13 cellular contexts compared by ENCODE assay signal in the genomic region with DNA sequence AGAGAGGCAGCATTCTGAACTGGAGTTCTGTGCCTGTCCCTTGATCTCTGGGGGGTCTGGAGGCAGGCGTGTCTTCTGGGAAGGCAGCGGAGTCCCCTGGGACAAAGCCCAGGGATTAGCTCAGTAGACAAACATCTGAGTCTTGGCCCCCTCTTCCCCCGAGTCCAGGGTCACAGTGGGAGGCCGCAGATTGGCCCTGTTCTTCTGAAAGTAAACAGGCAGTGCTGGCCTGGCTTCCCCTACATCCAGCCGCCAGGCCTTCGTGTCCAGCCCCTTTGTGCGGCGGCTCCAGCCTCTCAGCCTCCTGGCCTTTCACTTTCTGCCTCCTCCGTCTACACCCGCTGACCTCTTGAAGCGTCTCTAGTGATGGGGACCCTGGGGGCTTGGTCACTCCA. TPM values are rescaled to one million over a fixed set of nuclear protein-coding genes. Genes with fewer than 3 reads are reported as not detected.
A peak's percentile ranks its signal among the peaks of the same experiment; 100 is the strongest.
DNase-seq lines count a peak whose midpoint lies in the region; ATAC-seq and TF ChIP-seq lines count a peak whose summit lies in the region.
"Had no signal": no experiment of that assay in that cellular context is flagged by ENCODE, and none has a peak within 500 bp of the region (broad histone marks: within the 10 kb centered on the region; RNA-seq: fewer than 3 reads in every experiment).

No MANE protein-coding gene starts in this region.

- H3K9me3 ChIP-seq in mesenchymal stem cell (ENCODE audit: control insufficient read depth, low read length) (no peaks in the 10 kb centered on the region), upper lobe of right lung (no peaks in the 10 kb centered on the region)

- H3K27me3 ChIP-seq in mesenchymal stem cell (ENCODE audit: control insufficient read depth in 1 of 2, insufficient read depth in 1 of 2, low read length in 2 of 2) (peaks cover 0 to 9% of the 10 kb centered on the region in 2 experiments), upper lobe of right lung (no peaks in the 10 kb centered on the region)
- H3K27me3 ChIP-seq: dorsolateral prefrontal cortex had no signal

- H3K27ac ChIP-seq in mesenchymal stem cell (ENCODE audit: low read length, poor library complexity, severe bottlenecking) = peak overlapping the region; percentile 54
- peak overlapping the region; percentile 55 for H3K27ac ChIP-seq in upper lobe of right lung
- H3K27ac ChIP-seq: KMS-11 had no signal

- no peak overlapping the region for H2BK15ac ChIP-seq in mesenchymal stem cell (ENCODE audit: low read depth, poor library complexity, severe bottlenecking)

- no peak overlapping the region for H3K23ac ChIP-seq in mesenchymal stem cell (ENCODE audit: low read length in 2 of 2)

- intact Hi-C loops in upper lobe of right lung (cut with DNase I) = no loop called here

- H3K14ac ChIP-seq in mesenchymal stem cell (ENCODE audit: low read length in 2 of 2) = no peak overlapping the region

- DNase-seq in choroid plexus epithelial cell (ENCODE audit: low read depth) (peak; percentile 96), mesenchymal stem cell (peak; percentile 64), upper lobe of right lung (no peak), ACHN (no peak)
- DNase-seq in stimulated activated CD4-positive, alpha-beta T cell treated with anti-CD3 and anti-CD28 coated beads, Interleukin-15, amount 100 ng/mL, for 24 hours = no peak
- DNase-seq: activated B cell treated with CpG ODN at 0.5 μM for 24 hours; DMS 273 treated with DMSO at 0.1 percent for 48 hours; naive thymus-derived CD8-positive, alpha-beta T cell had no signal

- no peak overlapping the region for H4K8ac ChIP-seq in mesenchymal stem cell (ENCODE audit: low read length)

- no peak overlapping the region for H2AK5ac ChIP-seq in mesenchymal stem cell (ENCODE audit: low read length, severe bottlenecking)

- H3K4me3 ChIP-seq in choroid plexus epithelial cell (ENCODE audit: low read depth, low read length) (no peak overlapping the region), mesenchymal stem cell (ENCODE audit: insufficient read depth in 1 of 2, low read depth in 1 of 2, low read length in 2 of 2) (no peak overlapping the region), upper lobe of right lung (no peak overlapping the region)
- H3K4me3 ChIP-seq: dorsolateral prefrontal cortex had no signal

- 8% methylated on average over 8 of the region's 11 CpGs for WGBS in mesenchymal stem cell

- ATAC-seq in upper lobe of right lung (peak; percentile 42), GM21529 (IDR thresholded peaks at IDR 0.05; ENCODE audit: unreplicated experiment) (no peak)
- ATAC-seq: naive thymus-derived CD8-positive, alpha-beta T cell had no signal

- TF ChIP-seq RAD21 in Ishikawa (IDR thresholded peaks at IDR 0.05; ENCODE audit: low read depth) = no peak

- no peak overlapping the region for H3K18ac ChIP-seq in mesenchymal stem cell (ENCODE audit: low read depth in 1 of 2, low read length in 2 of 2)

- TF ChIP-seq CTCF in choroid plexus epithelial cell (conservative IDR thresholded peaks at IDR 0.05; ENCODE audit: low read depth, low read length) (no peak), upper lobe of right lung (IDR thresholded peaks at IDR 0.05) (no peak)

- H2AFZ ChIP-seq in mesenchymal stem cell (ENCODE audit: low read depth, low read length) = no peak overlapping the region

- H2BK5ac ChIP-seq in mesenchymal stem cell (ENCODE audit: low read depth, low read length, poor library complexity, severe bottlenecking) = no peak overlapping the region

- H2BK12ac ChIP-seq in mesenchymal stem cell (ENCODE audit: low read length in 2 of 2) = no peak overlapping the region

- H3K36me3 ChIP-seq in mesenchymal stem cell (ENCODE audit: control insufficient read depth in 1 of 2, insufficient read depth in 2 of 2, low read depth in 1 of 2, low read length in 2 of 2) (no peaks in the 10 kb centered on the region), upper lobe of right lung (no peaks in the 10 kb centered on the region)

- H3K9ac ChIP-seq in mesenchymal stem cell (ENCODE audit: low read length) = no peak overlapping the region
- H3K9ac ChIP-seq: KMS-11 had no signal

- H3K4ac ChIP-seq in mesenchymal stem cell (ENCODE audit: low read depth in 1 of 2, low read length in 2 of 2) = no peak overlapping the region

- peak overlapping the region; percentile 14 for H3K4me2 ChIP-seq in mesenchymal stem cell (ENCODE audit: low read length, poor library complexity, severe bottlenecking)
- H3K4me2 ChIP-seq: KMS-11 had no signal

- H3K4me1 ChIP-seq in mesenchymal stem cell (ENCODE audit: control insufficient read depth, insufficient read depth, low read depth, low read length) (peaks cover 9% of the 10 kb centered on the region), upper lobe of right lung (no peaks in the 10 kb centered on the region)

- no peak overlapping the region for H2BK120ac ChIP-seq in mesenchymal stem cell (ENCODE audit: low read depth, low read length)

- in situ Hi-C loops in ACHN (cut with HindIII; ENCODE audit: low pct_ligation_motif_present, low pct_unique_long_range_greater_than_20kb, low sequenced_read_pairs) = no loop called here

- H3K79me1 ChIP-seq in mesenchymal stem cell (replicated peaks; ENCODE audit: low read length, poor library complexity, severe bottlenecking) = no peaks in the 10 kb centered on the region

- H4K91ac ChIP-seq in mesenchymal stem cell (ENCODE audit: low read length) = no peak overlapping the region

- no peak for TF ChIP-seq EP300 in Ishikawa (IDR thresholded peaks at IDR 0.05; ENCODE audit: borderline replicate concordance)

TF ChIP-seq in Ishikawa, 13 proteins besides CTCF, POLR2A, EP300 and RAD21:
- TF ChIP-seq, protein P1, sequence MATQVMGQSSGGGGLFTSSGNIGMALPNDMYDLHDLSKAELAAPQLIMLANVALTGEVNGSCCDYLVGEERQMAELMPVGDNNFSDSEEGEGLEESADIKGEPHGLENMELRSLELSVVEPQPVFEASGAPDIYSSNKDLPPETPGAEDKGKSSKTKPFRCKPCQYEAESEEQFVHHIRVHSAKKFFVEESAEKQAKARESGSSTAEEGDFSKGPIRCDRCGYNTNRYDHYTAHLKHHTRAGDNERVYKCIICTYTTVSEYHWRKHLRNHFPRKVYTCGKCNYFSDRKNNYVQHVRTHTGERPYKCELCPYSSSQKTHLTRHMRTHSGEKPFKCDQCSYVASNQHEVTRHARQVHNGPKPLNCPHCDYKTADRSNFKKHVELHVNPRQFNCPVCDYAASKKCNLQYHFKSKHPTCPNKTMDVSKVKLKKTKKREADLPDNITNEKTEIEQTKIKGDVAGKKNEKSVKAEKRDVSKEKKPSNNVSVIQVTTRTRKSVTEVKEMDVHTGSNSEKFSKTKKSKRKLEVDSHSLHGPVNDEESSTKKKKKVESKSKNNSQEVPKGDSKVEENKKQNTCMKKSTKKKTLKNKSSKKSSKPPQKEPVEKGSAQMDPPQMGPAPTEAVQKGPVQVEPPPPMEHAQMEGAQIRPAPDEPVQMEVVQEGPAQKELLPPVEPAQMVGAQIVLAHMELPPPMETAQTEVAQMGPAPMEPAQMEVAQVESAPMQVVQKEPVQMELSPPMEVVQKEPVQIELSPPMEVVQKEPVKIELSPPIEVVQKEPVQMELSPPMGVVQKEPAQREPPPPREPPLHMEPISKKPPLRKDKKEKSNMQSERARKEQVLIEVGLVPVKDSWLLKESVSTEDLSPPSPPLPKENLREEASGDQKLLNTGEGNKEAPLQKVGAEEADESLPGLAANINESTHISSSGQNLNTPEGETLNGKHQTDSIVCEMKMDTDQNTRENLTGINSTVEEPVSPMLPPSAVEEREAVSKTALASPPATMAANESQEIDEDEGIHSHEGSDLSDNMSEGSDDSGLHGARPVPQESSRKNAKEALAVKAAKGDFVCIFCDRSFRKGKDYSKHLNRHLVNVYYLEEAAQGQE (IDR thresholded peaks at IDR 0.05; ENCODE audit: low read depth) = no peak
- TF ChIP-seq NFIC (IDR thresholded peaks at IDR 0.05) (peak; percentile 4; the same call in 1 of the 2 replicates), USF1 (IDR thresholded peaks at IDR 0.05) (no peak), TCF12 (IDR thresholded peaks at IDR 0.05; ENCODE audit: low read depth) (peak; percentile 21)

RNA-seq across cellular contexts. Expression of gene NFILZ, which starts 1.0 kb away (rescaled TPM):
- polyA plus RNA-seq in mesenchymal stem cell (2013, experiment 1 of 2) = not detected
- polyA plus RNA-seq in mesenchymal stem cell (2013, experiment 2 of 2) = not detected
- total RNA-seq in upper lobe of right lung = not detected
- total RNA-seq: activated B cell treated with CpG ODN at 0.5 μM for 24 hours; dorsolateral prefrontal cortex; naive thymus-derived CD8-positive, alpha-beta T cell; RPMI7951 had no signal
- polyA plus RNA-seq: naive thymus-derived CD8-positive, alpha-beta T cell had no signal

RNA-seq across cellular contexts. Expression of gene ADAMTS10, which starts 20.9 kb away (rescaled TPM):
- polyA plus RNA-seq in mesenchymal stem cell (2013, experiment 1 of 2) = 7.4 TPM
- polyA plus RNA-seq in mesenchymal stem cell (2013, experiment 2 of 2) = 7.7 TPM
- total RNA-seq in upper lobe of right lung = 29.4 TPM
- total RNA-seq: RPMI7951 had no signal

RNA-seq across cellular contexts. Expression of gene MYO1F, which starts 54.2 kb away (rescaled TPM):
- 0.41 TPM for polyA plus RNA-seq in mesenchymal stem cell (2013, experiment 1 of 2)
- polyA plus RNA-seq in mesenchymal stem cell (2013, experiment 2 of 2) = 0.27 TPM
- total RNA-seq in upper lobe of right lung = 106 TPM

Comparison
In these comparisons a context has a peak if more than half of its experiments do, and no peak if none do; other contexts are left out.
1. DNase-seq: peak in choroid plexus epithelial cell (single experiment) and mesenchymal stem cell (single experiment); none in upper lobe of right lung (single experiment), ACHN (single experiment) and stimulated activated CD4-positive, alpha-beta T cell treated with anti-CD3 and anti-CD28 coated beads, Interleukin-15, amount 100 ng/mL, for 24 hours (single experiment).